In the genomic region with DNA sequence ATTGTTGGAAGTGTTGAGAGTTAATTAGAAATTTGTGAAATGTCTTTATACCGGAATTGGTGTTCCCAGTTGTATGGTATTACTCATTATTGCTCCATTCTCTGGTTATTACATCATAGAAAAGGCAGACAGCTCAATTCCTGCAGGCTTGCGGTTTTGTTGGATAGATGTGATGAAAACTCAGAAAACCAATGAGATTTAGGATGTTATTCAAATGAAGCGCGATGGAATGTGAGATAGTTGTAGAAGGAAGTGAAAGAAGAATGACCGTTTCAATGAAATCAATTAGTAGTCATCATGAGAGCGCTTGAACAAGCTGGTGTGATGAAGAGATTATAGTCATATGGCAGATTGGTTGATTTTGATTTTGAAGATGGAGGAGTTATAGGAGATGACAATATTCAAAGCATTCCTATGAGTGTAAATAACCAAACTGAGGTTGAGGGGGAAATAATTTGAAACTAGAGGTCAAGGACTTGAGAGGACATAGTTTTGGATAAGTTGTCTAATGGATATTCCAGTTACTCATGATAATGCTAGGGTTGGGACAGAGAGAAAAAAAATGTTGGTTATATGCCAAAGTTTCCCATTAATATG, we compare ENCODE assay signal across 15 cellular contexts.
DNase-seq lines count a peak whose midpoint lies in the region; ATAC-seq, FAIRE-seq and TF ChIP-seq lines count a peak whose summit lies in the region.
"Had no signal": no experiment of that assay in that cellular context is flagged by ENCODE, and none has a peak within 500 bp of the region (broad histone marks: within the 10 kb centered on the region; RNA-seq: fewer than 3 reads in every experiment).

No MANE protein-coding gene starts in this region.

- ATAC-seq in lower lobe of right lung (no peak), aorta (ENCODE audit: low FRiP score) (no peak)
- ATAC-seq: foreskin keratinocyte had no signal

- intact Hi-C loops in MCF 10A (cut with micrococcal nuclease) (no loop called here), breast epithelium (cut with DNase I; ENCODE audit: low total_unique reads) (no loop called here), lower lobe of right lung (cut with DNase I) (no loop called here), aorta (cut with DNase I) (no loop called here)

- POLR2A ChIA-PET in MCF 10A (lab: Yijun Ruan, JAX) = interaction anchor here (0.6 to 1.3 kb wide), 3 partner anchors 14 to 406 kb away, joined by 3 to 4 read pairs (median 3); no protein-coding TSS in a partner anchor

- H3K27me3 ChIP-seq in breast epithelium = no peaks in the 10 kb centered on the region
- H3K27me3 ChIP-seq in lower lobe of right lung (ENCODE audit: low read depth) = no peaks in the 10 kb centered on the region
- no peaks in the 10 kb centered on the region for H3K27me3 ChIP-seq in aorta (ENCODE audit: control insufficient read depth in 1 of 2, insufficient read depth in 2 of 2, low read length in 1 of 2)
- H3K27me3 ChIP-seq: foreskin keratinocyte, sigmoid colon had no signal

- H3K9me3 ChIP-seq in breast epithelium = no peaks in the 10 kb centered on the region
- no peaks in the 10 kb centered on the region for H3K9me3 ChIP-seq in lower lobe of right lung
- H3K9me3 ChIP-seq in aorta (ENCODE audit: control insufficient read depth, low read length) = no peaks in the 10 kb centered on the region
- H3K9me3 ChIP-seq: sigmoid colon had no signal

- BruUV-seq in MCF 10A (replicated peaks; lab: Mats Ljungman, UMichigan) = no TSS peak

- no peak for TF ChIP-seq CTCF in MCF 10A (IDR thresholded peaks at IDR 0.05; ENCODE audit: unreplicated experiment)
- no peak for TF ChIP-seq CTCF in breast epithelium (IDR thresholded peaks at IDR 0.05)
- no peak for TF ChIP-seq CTCF in epithelial cell of esophagus (IDR thresholded peaks at IDR 0.05; ENCODE audit: insufficient read depth, low read depth, low read length, missing control alignments)
- no peak for TF ChIP-seq CTCF in lower lobe of right lung (IDR thresholded peaks at IDR 0.05)

- FAIRE-seq in urothelium cell line (lab: Jason Lieb, UNC) = no peak

- H3K27me3 Mint-ChIP-seq in MCF 10A (ENCODE audit: insufficient read depth, unreplicated experiment) = no peaks in the 10 kb centered on the region

- H3K9me3 Mint-ChIP-seq in MCF 10A (ENCODE audit: unreplicated experiment) = peaks cover 14% of the 10 kb centered on the region

- peak; percentile 80 for DNase-seq in MCF 10A (ENCODE audit: unreplicated experiment)
- no peak for DNase-seq in breast epithelium (ENCODE audit: low spot score in 2 of 2)
- DNase-seq in RKO (ENCODE audit: low spot score) = peak; percentile 1
- peak; percentile 0 for DNase-seq in epithelial cell of esophagus (ENCODE audit: low read depth)
- peak; percentile 32 for DNase-seq in urothelium cell line (ENCODE audit: low spot score)
- no peak for DNase-seq in DMS53 (lab: John Stamatoyannopoulos, UW)
- DNase-seq in lower lobe of right lung = no peak
- no peak for DNase-seq in aorta
- DNase-seq: mesendoderm; NCI-H2171; sigmoid colon; stimulated activated naive CD4-positive, alpha-beta T cell treated with Interleukin-2 at 50 U/mL for 16 hours; T-helper 1 cell had no signal

- H3K4me3 ChIP-seq in breast epithelium (no peak overlapping the region), epithelial cell of esophagus (ENCODE audit: low read length) (no peak overlapping the region), lower lobe of right lung (no peak overlapping the region), aorta (ENCODE audit: low read length in 2 of 2) (no peak overlapping the region)
- H3K4me3 ChIP-seq: sigmoid colon had no signal

- H3K27ac ChIP-seq in breast epithelium (no peak overlapping the region), lower lobe of right lung (no peak overlapping the region), aorta (ENCODE audit: low read depth in 1 of 2, low read length in 2 of 2) (no peak overlapping the region)
- H3K27ac ChIP-seq: 22Rv1, foreskin keratinocyte, sigmoid colon had no signal

- WGBS in aorta, 2 donors = 78 to 81% methylated on average over 6 of the region's 6 CpGs

- H3K36me3 ChIP-seq in breast epithelium (no peaks in the 10 kb centered on the region), lower lobe of right lung (no peaks in the 10 kb centered on the region), aorta (ENCODE audit: control insufficient read depth in 1 of 2, insufficient read depth in 2 of 2, low read length in 1 of 2) (no peaks in the 10 kb centered on the region)
- H3K36me3 ChIP-seq: sigmoid colon had no signal

- peak overlapping the region; percentile 20 for H3K27ac Mint-ChIP-seq in MCF 10A (ENCODE audit: low read depth, unreplicated experiment)

- CTCF ChIA-PET in MCF 10A (lab: Yijun Ruan, JAX) = interaction anchor here (0.7 to 0.8 kb wide), 2 partner anchors 589 to 1005 kb away, joined by 3 to 4 read pairs; no protein-coding TSS in a partner anchor

- no peaks in the 10 kb centered on the region for H3K36me3 Mint-ChIP-seq in MCF 10A (ENCODE audit: insufficient read depth, unreplicated experiment)

- peaks cover 14% of the 10 kb centered on the region for H3K4me1 Mint-ChIP-seq in MCF 10A (ENCODE audit: insufficient read depth, unreplicated experiment)

- TF ChIP-seq POLR2A in breast epithelium (IDR thresholded peaks at IDR 0.05) = no peak

- peak overlapping the region; percentile 6 for H3K4me3 Mint-ChIP-seq in MCF 10A (ENCODE audit: unreplicated experiment)

- H3K4me1 ChIP-seq in breast epithelium (no peaks in the 10 kb centered on the region), lower lobe of right lung (no peaks in the 10 kb centered on the region), aorta (ENCODE audit: control insufficient read depth in 1 of 2, insufficient read depth in 2 of 2, low read length in 2 of 2) (no peaks in the 10 kb centered on the region)
- H3K4me1 ChIP-seq: foreskin keratinocyte, sigmoid colon had no signal

Comparison
In these comparisons a context has a peak if more than half of its experiments do, and no peak if none do; other contexts are left out.
1. DNase-seq: peak in MCF 10A (single experiment), RKO (single experiment), epithelial cell of esophagus (single experiment) and urothelium cell line (single experiment); none in breast epithelium (0 of 2), DMS53 (single experiment), lower lobe of right lung (single experiment) and aorta (0 of 2).